ENCODE assay signal across 10 cellular contexts in the genomic region with DNA sequence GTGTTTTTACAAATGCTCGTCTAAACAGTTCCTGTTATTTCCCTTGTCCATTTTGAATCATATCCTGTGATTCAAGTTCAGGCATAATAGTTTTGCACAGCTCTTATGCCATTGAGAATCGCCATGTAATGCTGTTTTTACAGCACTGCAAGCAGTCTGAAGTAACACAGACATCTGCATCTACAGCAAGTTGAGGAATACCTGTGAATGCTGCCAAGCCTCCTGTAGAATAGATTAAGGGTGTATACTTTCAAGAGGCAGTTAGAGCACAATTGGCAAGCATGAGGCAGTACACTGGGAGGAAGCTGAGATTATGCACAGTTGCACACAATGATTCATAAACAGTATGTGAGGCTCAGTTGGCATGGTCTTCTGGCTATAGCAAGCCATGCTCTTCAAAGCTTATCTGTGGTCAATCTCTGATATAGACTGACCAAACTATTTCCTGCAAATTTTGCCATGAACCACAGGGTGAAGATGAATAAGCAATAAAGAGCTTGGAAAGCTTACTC.
DNase-seq lines count a peak whose midpoint lies in the region; ATAC-seq and TF ChIP-seq lines count a peak whose summit lies in the region.
"Had no signal": no experiment of that assay in that cellular context is flagged by ENCODE, and none has a peak within 500 bp of the region (broad histone marks: within the 10 kb centered on the region; RNA-seq: fewer than 3 reads in every experiment).

No MANE protein-coding gene starts in this region.

- DNase-seq in EH (ENCODE audit: low read depth) (peak; percentile 94), NCI-H226 (peak; percentile 90), omental fat pad (ENCODE audit: low spot score) (no peak), GM23338 (ENCODE audit: low spot score) (no peak), GDM1 (lab: John Stamatoyannopoulos, UW) (no peak)
- DNase-seq: activated CD4-positive, alpha-beta T cell treated with anti-CD3 and anti-CD28 coated beads, Interleukin-2, amount 50 U/mL, for 4 hours; NCI-H187 treated with DMSO at 0.1 percent for 48 hours had no signal

- no peaks in the 10 kb centered on the region for H3K36me3 Mint-ChIP-seq in GM23338 (ENCODE audit: low read depth)

- no peaks in the 10 kb centered on the region for H3F3A ChIP-seq in GM23338 (replicated peaks; ENCODE audit: low read depth)

- H3K27me3 ChIP-seq in esophagus (ENCODE audit: control insufficient read depth in 1 of 2, insufficient read depth in 2 of 2, low read length in 2 of 2), result no peaks in the 10 kb centered on the region
- H3K27me3 ChIP-seq in GM23338 (ENCODE audit: insufficient read depth), result no peaks in the 10 kb centered on the region

- no peak overlapping the region for H3K4me3 Mint-ChIP-seq in GM23338

- TF ChIP-seq CTCF in omental fat pad (IDR thresholded peaks at IDR 0.05), result no peak
- no peak for TF ChIP-seq CTCF in GM23338 (conservative IDR thresholded peaks at IDR 0.05; ENCODE audit: low read depth in 2 of 2)

- no peak overlapping the region for H3K27ac Mint-ChIP-seq in GM23338

- H3K79me2 ChIP-seq in GM23338 (replicated peaks; ENCODE audit: insufficient read depth), result no peaks in the 10 kb centered on the region

- H3K9me2 ChIP-seq in GM23338 (ENCODE audit: insufficient read depth), result no peaks in the 10 kb centered on the region; the same call in 1 of the 2 replicates

- no peak overlapping the region for H3K4me2 ChIP-seq in GM23338

- ATAC-seq in omental fat pad (ENCODE audit: low FRiP score) (peak; percentile 89), GM23338 (no peak), GM19324 (IDR thresholded peaks at IDR 0.05; ENCODE audit: low FRiP score, unreplicated experiment) (no peak), GM21515 (IDR thresholded peaks at IDR 0.05; ENCODE audit: unreplicated experiment) (no peak)

- H3K9me3 Mint-ChIP-seq in GM23338, result no peaks in the 10 kb centered on the region

- H3K4me1 ChIP-seq in esophagus (ENCODE audit: control insufficient read depth in 2 of 2, insufficient read depth in 2 of 2, low read length in 1 of 2) (no peaks in the 10 kb centered on the region), GM23338 (ENCODE audit: insufficient read depth) (no peaks in the 10 kb centered on the region)

- H3K27me3 Mint-ChIP-seq in GM23338 (ENCODE audit: insufficient read depth, low read depth, poor library complexity), result no peaks in the 10 kb centered on the region

- H3K9me3 ChIP-seq in esophagus (ENCODE audit: control insufficient read depth in 2 of 2, insufficient read depth in 1 of 2, low read depth in 1 of 2, low read length in 1 of 2), result no peaks in the 10 kb centered on the region

- no peaks in the 10 kb centered on the region for H3K36me3 ChIP-seq in esophagus (ENCODE audit: control insufficient read depth in 2 of 2, insufficient read depth in 2 of 2, low read length in 1 of 2)
- no peaks in the 10 kb centered on the region for H3K36me3 ChIP-seq in GM23338 (ENCODE audit: insufficient read depth)

- no peak overlapping the region for H2AFZ ChIP-seq in GM23338

- WGBS in esophagus, 2 donors, result 10 to 38% methylated on average over 2 of the region's 2 CpGs

- H3K27ac ChIP-seq in esophagus (ENCODE audit: low read depth in 2 of 2, low read length in 1 of 2) (peak overlapping the region; percentile 26 to 78), GM23338 (ENCODE audit: low read depth) (no peak overlapping the region)

- H3K4me1 Mint-ChIP-seq in GM23338, result peaks cover 4% of the 10 kb centered on the region

- no peaks in the 10 kb centered on the region for H4K20me1 ChIP-seq in GM23338 (replicated peaks; ENCODE audit: insufficient read depth)

- H3K4me3 ChIP-seq in esophagus (ENCODE audit: low read depth in 1 of 2, low read length in 2 of 2) (no peak overlapping the region), GM23338 (no peak overlapping the region)

TF ChIP-seq in GM23338, 12 proteins besides CTCF, POLR2A, EP300 and RAD21 (continues in another document):
- TF ChIP-seq EZH2 (IDR thresholded peaks at IDR 0.05; ENCODE audit: low read depth, unreplicated experiment), result no peak
- TF ChIP-seq CREB1 (CRISPR knock-in tag; IDR thresholded peaks at IDR 0.05; ENCODE audit: low read depth), result no peak
- TF ChIP-seq ZNF114 (CRISPR knock-in tag; IDR thresholded peaks at IDR 0.05), result no peak
- no peak for TF ChIP-seq STAT1 (IDR thresholded peaks at IDR 0.05; ENCODE audit: unreplicated experiment)
- TF ChIP-seq, protein P1, sequence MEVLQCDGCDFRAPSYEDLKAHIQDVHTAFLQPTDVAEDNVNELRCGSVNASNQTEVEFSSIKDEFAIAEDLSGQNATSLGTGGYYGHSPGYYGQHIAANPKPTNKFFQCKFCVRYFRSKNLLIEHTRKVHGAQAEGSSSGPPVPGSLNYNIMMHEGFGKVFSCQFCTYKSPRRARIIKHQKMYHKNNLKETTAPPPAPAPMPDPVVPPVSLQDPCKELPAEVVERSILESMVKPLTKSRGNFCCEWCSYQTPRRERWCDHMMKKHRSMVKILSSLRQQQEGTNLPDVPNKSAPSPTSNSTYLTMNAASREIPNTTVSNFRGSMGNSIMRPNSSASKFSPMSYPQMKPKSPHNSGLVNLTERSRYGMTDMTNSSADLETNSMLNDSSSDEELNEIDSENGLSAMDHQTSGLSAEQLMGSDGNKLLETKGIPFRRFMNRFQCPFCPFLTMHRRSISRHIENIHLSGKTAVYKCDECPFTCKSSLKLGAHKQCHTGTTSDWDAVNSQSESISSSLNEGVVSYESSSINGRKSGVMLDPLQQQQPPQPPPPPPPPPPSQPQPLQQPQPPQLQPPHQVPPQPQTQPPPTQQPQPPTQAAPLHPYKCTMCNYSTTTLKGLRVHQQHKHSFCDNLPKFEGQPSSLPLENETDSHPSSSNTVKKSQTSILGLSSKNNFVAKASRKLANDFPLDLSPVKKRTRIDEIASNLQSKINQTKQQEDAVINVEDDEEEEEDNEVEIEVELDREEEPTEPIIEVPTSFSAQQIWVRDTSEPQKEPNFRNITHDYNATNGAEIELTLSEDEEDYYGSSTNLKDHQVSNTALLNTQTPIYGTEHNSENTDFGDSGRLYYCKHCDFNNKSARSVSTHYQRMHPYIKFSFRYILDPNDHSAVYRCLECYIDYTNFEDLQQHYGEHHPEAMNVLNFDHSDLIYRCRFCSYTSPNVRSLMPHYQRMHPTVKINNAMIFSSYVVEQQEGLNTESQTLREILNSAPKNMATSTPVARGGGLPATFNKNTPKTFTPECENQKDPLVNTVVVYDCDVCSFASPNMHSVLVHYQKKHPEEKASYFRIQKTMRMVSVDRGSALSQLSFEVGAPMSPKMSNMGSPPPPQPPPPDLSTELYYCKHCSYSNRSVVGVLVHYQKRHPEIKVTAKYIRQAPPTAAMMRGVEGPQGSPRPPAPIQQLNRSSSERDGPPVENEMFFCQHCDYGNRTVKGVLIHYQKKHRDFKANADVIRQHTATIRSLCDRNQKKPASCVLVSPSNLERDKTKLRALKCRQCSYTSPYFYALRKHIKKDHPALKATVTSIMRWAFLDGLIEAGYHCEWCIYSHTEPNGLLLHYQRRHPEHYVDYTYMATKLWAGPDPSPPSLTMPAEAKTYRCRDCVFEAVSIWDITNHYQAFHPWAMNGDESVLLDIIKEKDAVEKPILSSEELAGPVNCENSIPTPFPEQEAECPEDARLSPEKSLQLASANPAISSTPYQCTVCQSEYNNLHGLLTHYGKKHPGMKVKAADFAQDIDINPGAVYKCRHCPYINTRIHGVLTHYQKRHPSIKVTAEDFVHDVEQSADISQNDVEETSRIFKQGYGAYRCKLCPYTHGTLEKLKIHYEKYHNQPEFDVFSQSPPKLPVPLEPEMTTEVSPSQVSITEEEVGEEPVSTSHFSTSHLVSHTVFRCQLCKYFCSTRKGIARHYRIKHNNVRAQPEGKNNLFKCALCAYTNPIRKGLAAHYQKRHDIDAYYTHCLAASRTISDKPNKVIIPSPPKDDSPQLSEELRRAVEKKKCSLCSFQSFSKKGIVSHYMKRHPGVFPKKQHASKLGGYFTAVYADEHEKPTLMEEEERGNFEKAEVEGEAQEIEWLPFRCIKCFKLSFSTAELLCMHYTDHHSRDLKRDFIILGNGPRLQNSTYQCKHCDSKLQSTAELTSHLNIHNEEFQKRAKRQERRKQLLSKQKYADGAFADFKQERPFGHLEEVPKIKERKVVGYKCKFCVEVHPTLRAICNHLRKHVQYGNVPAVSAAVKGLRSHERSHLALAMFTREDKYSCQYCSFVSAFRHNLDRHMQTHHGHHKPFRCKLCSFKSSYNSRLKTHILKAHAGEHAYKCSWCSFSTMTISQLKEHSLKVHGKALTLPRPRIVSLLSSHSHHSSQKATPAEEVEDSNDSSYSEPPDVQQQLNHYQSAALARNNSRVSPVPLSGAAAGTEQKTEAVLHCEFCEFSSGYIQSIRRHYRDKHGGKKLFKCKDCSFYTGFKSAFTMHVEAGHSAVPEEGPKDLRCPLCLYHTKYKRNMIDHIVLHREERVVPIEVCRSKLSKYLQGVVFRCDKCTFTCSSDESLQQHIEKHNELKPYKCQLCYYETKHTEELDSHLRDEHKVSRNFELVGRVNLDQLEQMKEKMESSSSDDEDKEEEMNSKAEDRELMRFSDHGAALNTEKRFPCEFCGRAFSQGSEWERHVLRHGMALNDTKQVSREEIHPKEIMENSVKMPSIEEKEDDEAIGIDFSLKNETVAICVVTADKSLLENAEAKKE (CRISPR knock-in tag; IDR thresholded peaks at IDR 0.05), result no peak
- TF ChIP-seq, protein P2, sequence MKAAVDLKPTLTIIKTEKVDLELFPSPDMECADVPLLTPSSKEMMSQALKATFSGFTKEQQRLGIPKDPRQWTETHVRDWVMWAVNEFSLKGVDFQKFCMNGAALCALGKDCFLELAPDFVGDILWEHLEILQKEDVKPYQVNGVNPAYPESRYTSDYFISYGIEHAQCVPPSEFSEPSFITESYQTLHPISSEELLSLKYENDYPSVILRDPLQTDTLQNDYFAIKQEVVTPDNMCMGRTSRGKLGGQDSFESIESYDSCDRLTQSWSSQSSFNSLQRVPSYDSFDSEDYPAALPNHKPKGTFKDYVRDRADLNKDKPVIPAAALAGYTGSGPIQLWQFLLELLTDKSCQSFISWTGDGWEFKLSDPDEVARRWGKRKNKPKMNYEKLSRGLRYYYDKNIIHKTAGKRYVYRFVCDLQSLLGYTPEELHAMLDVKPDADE (IDR thresholded peaks at IDR 0.05), result no peak
- no peak for TF ChIP-seq EZH2phosphoT487 (IDR thresholded peaks at IDR 0.05; ENCODE audit: unreplicated experiment)
- no peak for TF ChIP-seq NANOG (IDR thresholded peaks at IDR 0.05; ENCODE audit: borderline replicate concordance)
- no peak for TF ChIP-seq JUNB (IDR thresholded peaks at IDR 0.05; ENCODE audit: unreplicated experiment)
- TF ChIP-seq POLR2AphosphoS5 (IDR thresholded peaks at IDR 0.05; ENCODE audit: low read depth), result no peak

Comparison
In these comparisons a context has a peak if more than half of its experiments do, and no peak if none do; other contexts are left out.
1. DNase-seq: peak in EH (single experiment) and NCI-H226 (single experiment); none in omental fat pad (single experiment), GM23338 (single experiment) and GDM1 (single experiment).